ENCODE assay signal across 17 cellular contexts in genomic region chr2:197673142-197673541, GRCh38. TPM values are rescaled to one million over a fixed set of nuclear protein-coding genes. Genes with fewer than 3 reads are reported as not detected.
DNase-seq lines count a peak whose midpoint lies in the region; ATAC-seq and TF ChIP-seq lines count a peak whose summit lies in the region.
"Had no signal": no experiment of that assay in that cellular context is flagged by ENCODE, and none has a peak within 500 bp of the region (broad histone marks: within the 10 kb centered on the region; RNA-seq: fewer than 3 reads in every experiment).

No MANE protein-coding gene starts in this region.

- POLR2A ChIA-PET in WTC11 (lab: Charles Lee) = no interaction called here
- POLR2A ChIA-PET in activated CD8-positive, alpha-beta T cell treated with anti-CD3 and anti-CD28 coated beads for 36 hours (lab: Charles Lee) = no interaction called here

- no peaks in the 10 kb centered on the region for H3K36me3 ChIP-seq in ACC112 (ENCODE audit: insufficient read depth, low read length)
- H3K36me3 ChIP-seq: cardiac muscle cell, upper lobe of left lung had no signal

- H3K27me3 Mint-ChIP-seq in WTC11 (ENCODE audit: low read depth) (no peaks in the 10 kb centered on the region), glutamatergic neuron (ENCODE audit: unreplicated experiment) (no peaks in the 10 kb centered on the region), progenitor cell of endocrine pancreas (no peaks in the 10 kb centered on the region)
- peaks cover 34% of the 10 kb centered on the region for H3K27me3 Mint-ChIP-seq in stimulated activated memory B cell treated with anti-CD40 and anti-IgM and Interleukin-4, amounts not matched to agents 10 μg/mL and 1 μg/mL and 100 μg/mL, for 72 hours
- peaks cover 11% of the 10 kb centered on the region for H3K27me3 Mint-ChIP-seq in activated CD8-positive, alpha-beta T cell treated with anti-CD3 and anti-CD28 coated beads for 36 hours

- H3K27ac Mint-ChIP-seq in WTC11 (peak overlapping the region; percentile 71; the same call in 1 of the 2 replicates), glutamatergic neuron (ENCODE audit: unreplicated experiment) (no peak overlapping the region), progenitor cell of endocrine pancreas (peak overlapping the region; percentile 63)
- H3K27ac Mint-ChIP-seq in stimulated activated memory B cell treated with anti-CD40 and anti-IgM and Interleukin-4, amounts not matched to agents 10 μg/mL and 1 μg/mL and 100 μg/mL, for 72 hours = no peak overlapping the region
- no peak overlapping the region for H3K27ac Mint-ChIP-seq in activated CD8-positive, alpha-beta T cell treated with anti-CD3 and anti-CD28 coated beads for 36 hours
- H3K27ac Mint-ChIP-seq: activated T-helper 2 cell treated with anti-CD3 and anti-CD28 coated beads, Interferon-gamma antibody, Interleukin-2, Interleukin-4, amounts not matched to agents 10 μg/mL and 5 μg/mL and 100 μg/mL, durations not matched to agents 14 hours and 24 hours and 36 hours had no signal

- TF ChIP-seq CTCF in WTC11 (IDR thresholded peaks at IDR 0.05) (no peak), glutamatergic neuron (IDR thresholded peaks at IDR 0.05; ENCODE audit: partially characterized antibody, unreplicated experiment) (no peak), progenitor cell of endocrine pancreas (IDR thresholded peaks at IDR 0.05; ENCODE audit: unreplicated experiment) (no peak)
- TF ChIP-seq CTCF in activated CD8-positive, alpha-beta T cell treated with anti-CD3 and anti-CD28 coated beads for 36 hours (IDR thresholded peaks at IDR 0.05) = no peak

- H3K4me1 Mint-ChIP-seq in WTC11 (peaks cover 52% of the 10 kb centered on the region), glutamatergic neuron (ENCODE audit: low read depth, unreplicated experiment) (no peaks in the 10 kb centered on the region), progenitor cell of endocrine pancreas (ENCODE audit: low read depth) (peaks cover 22% of the 10 kb centered on the region)
- H3K4me1 Mint-ChIP-seq in stimulated activated memory B cell treated with anti-CD40 and anti-IgM and Interleukin-4, amounts not matched to agents 10 μg/mL and 1 μg/mL and 100 μg/mL, for 72 hours = no peaks in the 10 kb centered on the region
- H3K4me1 Mint-ChIP-seq in activated CD8-positive, alpha-beta T cell treated with anti-CD3 and anti-CD28 coated beads for 36 hours (ENCODE audit: low read depth) = peaks cover 6% of the 10 kb centered on the region

- H3K4me1 ChIP-seq in ACC112 (ENCODE audit: control insufficient read depth, insufficient read depth, low read length, unreplicated experiment) = peaks cover 26% of the 10 kb centered on the region

- H3K27me3 ChIP-seq in ACC112 (ENCODE audit: insufficient read depth, low read length) = no peaks in the 10 kb centered on the region
- H3K27me3 ChIP-seq: cardiac muscle cell, upper lobe of left lung had no signal

- H2AFZ ChIP-seq in ACC112 (ENCODE audit: low read length, unreplicated experiment) = no peak overlapping the region

- H3K79me2 ChIP-seq in ACC112 (ENCODE audit: control insufficient read depth, insufficient read depth, low read length, unreplicated experiment) = no peaks in the 10 kb centered on the region

- DNase-seq in WTC11 (ENCODE audit: low spot score) = no peak
- DNase-seq in glutamatergic neuron = no peak
- DNase-seq in progenitor cell of endocrine pancreas (ENCODE audit: low spot score, unreplicated experiment) = no peak
- no peak for DNase-seq in NCI-H2196 (lab: John Stamatoyannopoulos, UW; ENCODE audit: unreplicated experiment)
- DNase-seq in activated CD8-positive, alpha-beta T cell treated with anti-CD3 and anti-CD28 coated beads for 36 hours = no peak
- DNase-seq: activated CD4-positive, alpha-beta T cell treated with anti-CD3 and anti-CD28 coated beads, Interleukin-2, amount 50 U/mL, for 1 hour; DND-41; NCI-H1436; upper lobe of left lung had no signal

- H3K9me3 Mint-ChIP-seq in WTC11 (no peaks in the 10 kb centered on the region), glutamatergic neuron (ENCODE audit: unreplicated experiment) (peaks cover 2% of the 10 kb centered on the region), progenitor cell of endocrine pancreas (ENCODE audit: low read depth) (no peaks in the 10 kb centered on the region)
- H3K9me3 Mint-ChIP-seq in stimulated activated memory B cell treated with anti-CD40 and anti-IgM and Interleukin-4, amounts not matched to agents 10 μg/mL and 1 μg/mL and 100 μg/mL, for 72 hours = no peaks in the 10 kb centered on the region
- H3K9me3 Mint-ChIP-seq in activated CD8-positive, alpha-beta T cell treated with anti-CD3 and anti-CD28 coated beads for 36 hours = no peaks in the 10 kb centered on the region
- H3K9me3 Mint-ChIP-seq: activated T-helper 2 cell treated with anti-CD3 and anti-CD28 coated beads, Interferon-gamma antibody, Interleukin-2, Interleukin-4, amounts not matched to agents 10 μg/mL and 5 μg/mL and 100 μg/mL, durations not matched to agents 14 hours and 24 hours and 36 hours had no signal

- H3K36me3 Mint-ChIP-seq in WTC11 (no peaks in the 10 kb centered on the region), glutamatergic neuron (ENCODE audit: unreplicated experiment) (peaks cover 8% of the 10 kb centered on the region), progenitor cell of endocrine pancreas (ENCODE audit: insufficient read depth) (no peaks in the 10 kb centered on the region)
- no peaks in the 10 kb centered on the region for H3K36me3 Mint-ChIP-seq in stimulated activated memory B cell treated with anti-CD40 and anti-IgM and Interleukin-4, amounts not matched to agents 10 μg/mL and 1 μg/mL and 100 μg/mL, for 72 hours
- no peaks in the 10 kb centered on the region for H3K36me3 Mint-ChIP-seq in activated CD8-positive, alpha-beta T cell treated with anti-CD3 and anti-CD28 coated beads for 36 hours (ENCODE audit: low read depth)

- H3K4me3 Mint-ChIP-seq in WTC11 = no peak overlapping the region
- peak overlapping the region; percentile 34 for H3K4me3 Mint-ChIP-seq in glutamatergic neuron (ENCODE audit: unreplicated experiment)
- peak overlapping the region; percentile 58 for H3K4me3 Mint-ChIP-seq in progenitor cell of endocrine pancreas (ENCODE audit: low read depth)
- no peak overlapping the region for H3K4me3 Mint-ChIP-seq in stimulated activated memory B cell treated with anti-CD40 and anti-IgM and Interleukin-4, amounts not matched to agents 10 μg/mL and 1 μg/mL and 100 μg/mL, for 72 hours
- no peak overlapping the region for H3K4me3 Mint-ChIP-seq in activated CD8-positive, alpha-beta T cell treated with anti-CD3 and anti-CD28 coated beads for 36 hours

- intact Hi-C loops in activated CD8-positive, alpha-beta T cell treated with anti-CD3 and anti-CD28 coated beads for 36 hours (cut with micrococcal nuclease) = no loop called here

- no peak overlapping the region for H3K27ac ChIP-seq in ACC112 (ENCODE audit: low read depth, low read length)
- H3K27ac ChIP-seq: cardiac muscle cell, upper lobe of left lung had no signal

- CTCF ChIA-PET in WTC11 (lab: Charles Lee) = no interaction called here
- CTCF ChIA-PET in activated CD8-positive, alpha-beta T cell treated with anti-CD3 and anti-CD28 coated beads for 36 hours (lab: Charles Lee) = no interaction called here

- ATAC-seq in WTC11 = peak; percentile 40
- no peak for ATAC-seq in stimulated activated memory B cell treated with anti-CD40 and anti-IgM and Interleukin-4, amounts not matched to agents 10 μg/mL and 1 μg/mL and 100 μg/mL, for 72 hours
- no peak for ATAC-seq in GM18867 (IDR thresholded peaks at IDR 0.05; ENCODE audit: unreplicated experiment)
- ATAC-seq in activated CD8-positive, alpha-beta T cell treated with anti-CD3 and anti-CD28 coated beads for 36 hours = no peak
- ATAC-seq: esophagus mucosa, K562, Right ventricle myocardium inferior had no signal

- H3K4me3 ChIP-seq in ACC112 (ENCODE audit: low read depth, low read length) = peak overlapping the region; percentile 59
- H3K4me3 ChIP-seq: K562 had no signal

TF ChIP-seq in WTC11, 78 proteins besides CTCF, POLR2A, EP300 and RAD21 (continues in another document):
- no peak for TF ChIP-seq E2F4 (CRISPR knock-in tag; IDR thresholded peaks at IDR 0.05; ENCODE audit: borderline replicate concordance, low read depth)

RNA-seq across cellular contexts. Expression of gene RFTN2, which starts 2.2 kb away (rescaled TPM):
- total RNA-seq in WTC11 (2021) (1.1 to 1.9 TPM (median 1.5 TPM) in 3 replicates), glutamatergic neuron (ENCODE audit: unreplicated experiment) (2.5 TPM), progenitor cell of endocrine pancreas (5.4 and 5.7 TPM in 2 replicates)
- not detected for total RNA-seq in activated CD8-positive, alpha-beta T cell treated with anti-CD3 and anti-CD28 coated beads for 36 hours
- total RNA-seq: activated T-helper 2 cell treated with anti-CD3 and anti-CD28 coated beads, Interferon-gamma antibody, Interleukin-2, Interleukin-4, amounts not matched to agents 10 μg/mL and 5 μg/mL and 100 μg/mL, durations not matched to agents 14 hours and 24 hours and 36 hours had no signal

RNA-seq across cellular contexts. Expression of gene MARS2, which starts 32.0 kb away (rescaled TPM):
- total RNA-seq in WTC11 (2021) (24.8 to 32.2 TPM (median 25.6 TPM) in 3 replicates), glutamatergic neuron (ENCODE audit: unreplicated experiment) (5.6 TPM), progenitor cell of endocrine pancreas (7.9 and 8.3 TPM in 2 replicates)
- 10 to 100 TPM; 15.3 to 16.7 TPM for total RNA-seq in activated CD8-positive, alpha-beta T cell treated with anti-CD3 and anti-CD28 coated beads for 36 hours

Comparison
In these comparisons a context has a peak if more than half of its experiments do, and no peak if none do; other contexts are left out.
1. H3K27ac Mint-ChIP-seq: peak in WTC11 (single experiment) and progenitor cell of endocrine pancreas (single experiment); none in glutamatergic neuron (single experiment), stimulated activated memory B cell treated with anti-CD40 and anti-IgM and Interleukin-4, amounts not matched to agents 10 μg/mL and 1 μg/mL and 100 μg/mL, for 72 hours (single experiment) and activated CD8-positive, alpha-beta T cell treated with anti-CD3 and anti-CD28 coated beads for 36 hours (single experiment).
2. H3K4me3 Mint-ChIP-seq: peak in glutamatergic neuron (single experiment) and progenitor cell of endocrine pancreas (single experiment); none in WTC11 (single experiment), stimulated activated memory B cell treated with anti-CD40 and anti-IgM and Interleukin-4, amounts not matched to agents 10 μg/mL and 1 μg/mL and 100 μg/mL, for 72 hours (single experiment) and activated CD8-positive, alpha-beta T cell treated with anti-CD3 and anti-CD28 coated beads for 36 hours (single experiment).